ENCODE assay signal across 23 cellular contexts in the genomic region with DNA sequence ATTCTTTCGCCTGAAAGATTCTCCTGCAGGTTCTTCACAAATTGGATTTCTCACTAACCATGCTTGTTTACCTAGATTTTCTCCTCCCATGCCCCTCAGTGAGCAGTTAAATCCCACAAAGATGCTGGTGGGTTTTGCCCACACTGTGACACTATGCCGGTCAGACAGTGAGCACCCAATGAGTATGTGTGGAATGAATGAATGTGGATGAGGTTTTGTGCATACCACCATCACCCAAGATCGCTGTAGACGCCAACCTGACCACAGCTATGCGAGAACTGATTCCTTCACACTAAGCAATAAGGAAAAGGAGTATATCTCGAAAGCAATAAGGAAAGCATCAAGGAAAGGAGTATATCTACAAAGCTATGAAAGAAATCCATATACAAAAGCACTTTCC.
DNase-seq lines count a peak whose midpoint lies in the region; ATAC-seq and TF ChIP-seq lines count a peak whose summit lies in the region.
"Had no signal": no experiment of that assay in that cellular context is flagged by ENCODE, and none has a peak within 500 bp of the region (broad histone marks: within the 10 kb centered on the region; RNA-seq: fewer than 3 reads in every experiment).

No MANE protein-coding gene starts in this region.

- no peaks in the 10 kb centered on the region for H3K27me3 ChIP-seq in vagina
- H3K27me3 ChIP-seq: stomach, upper lobe of right lung had no signal

- H3K27ac ChIP-seq in vagina, result no peak overlapping the region
- H3K27ac ChIP-seq: lower lobe of right lung, parathyroid adenoma, stomach, upper lobe of right lung had no signal

- ATAC-seq in mucosa of descending colon, result peak; percentile 74
- ATAC-seq: esophagus mucosa, lower lobe of right lung, upper lobe of right lung had no signal

- H3K9me3 ChIP-seq in mucosa of descending colon (no peaks in the 10 kb centered on the region), vagina (no peaks in the 10 kb centered on the region)
- H3K9me3 ChIP-seq: lower lobe of right lung, stomach, upper lobe of right lung had no signal

- in situ Hi-C loops in astrocyte of the spinal cord (cut with HindIII; ENCODE audit: low sequenced_read_pairs), result no loop called here

- TF ChIP-seq POLR2A in vagina (IDR thresholded peaks at IDR 0.05) (no peak), erythroblast (IDR thresholded peaks at IDR 0.05; ENCODE audit: low read length) (no peak)

- intact Hi-C loops in mucosa of descending colon (cut with DNase I, micrococcal nuclease) (no loop called here), vagina (cut with DNase I) (no loop called here)

- H3K36me3 ChIP-seq in mucosa of descending colon (ENCODE audit: low read depth) (no peaks in the 10 kb centered on the region), vagina (no peaks in the 10 kb centered on the region)
- H3K36me3 ChIP-seq: stomach, upper lobe of right lung had no signal

- DNase-seq in AG08395 (ENCODE audit: low spot score), result peak; percentile 55
- peak; percentile 19 for DNase-seq in HS-27A (ENCODE audit: low read depth)
- peak; percentile 88 for DNase-seq in astrocyte of the spinal cord (ENCODE audit: low read depth, low spot score)
- DNase-seq in mucosa of descending colon, result no peak
- no peak for DNase-seq in GM20000 (ENCODE audit: low spot score)
- no peak for DNase-seq in vagina (ENCODE audit: extremely low spot score in 2 of 2)
- DNase-seq in hypothalamus (lab: John Stamatoyannopoulos, UW), result no peak
- no peak for DNase-seq in erythroblast (lab: John Stamatoyannopoulos, UW)
- DNase-seq: activated CD4-positive, alpha-beta T cell treated with anti-CD3 and anti-CD28 coated beads for 4 hours; activated effector memory CD4-positive, alpha-beta T cell treated with Interleukin-2 at 50 U/mL for 16 hours; head of caudate nucleus; immature natural killer cell; KG1; lower lobe of right lung; NCI-H1092 treated with DMSO at 0.1 percent for 48 hours; NCI-H2081; NCI-H526 treated with DMSO at 0.1 percent for 48 hours; Right ventricle myocardium superior; stimulated activated CD4-positive, alpha-beta T cell treated with anti-CD3 and anti-CD28 coated beads, Interleukin-4, amount 100 ng/mL, for 1 hour; stomach; upper lobe of right lung had no signal

- H3K4me1 ChIP-seq in mucosa of descending colon (ENCODE audit: low read depth) (peaks cover 12% of the 10 kb centered on the region), vagina (peaks cover 4% of the 10 kb centered on the region)
- H3K4me1 ChIP-seq: lower lobe of right lung, parathyroid adenoma, stomach, upper lobe of right lung had no signal

- TF ChIP-seq CTCF in astrocyte of the spinal cord (IDR thresholded peaks at IDR 0.05; ENCODE audit: low read depth, low read length), result no peak
- no peak for TF ChIP-seq CTCF in mucosa of descending colon (IDR thresholded peaks at IDR 0.05)
- no peak for TF ChIP-seq CTCF in GM20000 (IDR thresholded peaks at IDR 0.05; ENCODE audit: extremely low read depth, missing control alignments)
- no peak for TF ChIP-seq CTCF in vagina (IDR thresholded peaks at IDR 0.05)

- H3K4me3 ChIP-seq in astrocyte of the spinal cord (ENCODE audit: low read depth, low read length) (no peak overlapping the region), mucosa of descending colon (no peak overlapping the region), vagina (no peak overlapping the region)
- H3K4me3 ChIP-seq: lower lobe of right lung, stomach, upper lobe of right lung had no signal

Comparison
In these comparisons a context has a peak if more than half of its experiments do, and no peak if none do; other contexts are left out.
1. DNase-seq: peak in AG08395 (single experiment), HS-27A (single experiment) and astrocyte of the spinal cord (single experiment); none in mucosa of descending colon (0 of 3), GM20000 (single experiment), vagina (0 of 2), hypothalamus (0 of 51) and erythroblast (0 of 2).